ENCODE assay signal across 18 cellular contexts in genomic region chr10:132290631-132291030, GRCh38.
"Had no signal": no experiment of that assay in that cellular context is flagged by ENCODE, and none has a peak within 500 bp of the region (broad histone marks: within the 10 kb centered on the region; RNA-seq: fewer than 3 reads in every experiment).

No MANE protein-coding gene starts in this region.

- H3K9ac ChIP-seq: neural progenitor cell had no signal

- H3K4me3 ChIP-seq: dorsolateral prefrontal cortex, esophagus muscularis mucosa, gastrocnemius medialis, neural progenitor cell, ovary, right lobe of liver, stomach had no signal

- H3K36me3 ChIP-seq: esophagus muscularis mucosa, gastrocnemius medialis, neural progenitor cell, ovary, right lobe of liver, stomach had no signal

- H3K36me3 Mint-ChIP-seq: memory B cell; mesothelial cell of epicardium; natural killer cell treated with Interleukin-12 subunit alpha and Interleukin-12 subunit beta and Interleukin-15 and Interleukin-18, amount 100 ng/mL, for 72 hours; neural progenitor cell; type B pancreatic cell had no signal

- H3K4me3 Mint-ChIP-seq: memory B cell; mesothelial cell of epicardium; natural killer cell treated with Interleukin-12 subunit alpha and Interleukin-12 subunit beta and Interleukin-15 and Interleukin-18, amount 100 ng/mL, for 72 hours; type B pancreatic cell had no signal

- ATAC-seq: gastrocnemius medialis; natural killer cell treated with Interleukin-12 subunit alpha and Interleukin-12 subunit beta and Interleukin-15 and Interleukin-18, amount 100 ng/mL, for 72 hours; right lobe of liver had no signal

- H3K4me1 ChIP-seq: gastrocnemius medialis, right lobe of liver had no signal

- H2AFZ ChIP-seq: neural progenitor cell had no signal

- H3K27ac ChIP-seq: dorsolateral prefrontal cortex, esophagus muscularis mucosa, gastrocnemius medialis, neural progenitor cell, ovary, right lobe of liver, stomach had no signal

- H3K27ac Mint-ChIP-seq: memory B cell; mesothelial cell of epicardium; natural killer cell treated with Interleukin-12 subunit alpha and Interleukin-12 subunit beta and Interleukin-15 and Interleukin-18, amount 100 ng/mL, for 72 hours; neural progenitor cell; progenitor cell of endocrine pancreas; type B pancreatic cell had no signal

- DNase-seq: central memory CD4-positive, alpha-beta T cell; cortex of kidney; effector CD8-positive, alpha-beta T cell; gastrocnemius medialis; nucleus accumbens; stimulated activated naive CD4-positive, alpha-beta T cell; stomach; substantia nigra had no signal

- H3K27me3 Mint-ChIP-seq: natural killer cell treated with Interleukin-12 subunit alpha and Interleukin-12 subunit beta and Interleukin-15 and Interleukin-18, amount 100 ng/mL, for 72 hours had no signal

- H3K4me2 ChIP-seq: neural progenitor cell had no signal

- H3K4me1 Mint-ChIP-seq: mesothelial cell of epicardium had no signal

- H3K9me3 Mint-ChIP-seq: natural killer cell treated with Interleukin-12 subunit alpha and Interleukin-12 subunit beta and Interleukin-15 and Interleukin-18, amount 100 ng/mL, for 72 hours; type B pancreatic cell had no signal

- H3K27me3 ChIP-seq: dorsolateral prefrontal cortex, esophagus muscularis mucosa, ovary, right lobe of liver had no signal

- H3K9me3 ChIP-seq: ovary, right lobe of liver had no signal
